24 cellular contexts compared by ENCODE assay signal in the genomic region with DNA sequence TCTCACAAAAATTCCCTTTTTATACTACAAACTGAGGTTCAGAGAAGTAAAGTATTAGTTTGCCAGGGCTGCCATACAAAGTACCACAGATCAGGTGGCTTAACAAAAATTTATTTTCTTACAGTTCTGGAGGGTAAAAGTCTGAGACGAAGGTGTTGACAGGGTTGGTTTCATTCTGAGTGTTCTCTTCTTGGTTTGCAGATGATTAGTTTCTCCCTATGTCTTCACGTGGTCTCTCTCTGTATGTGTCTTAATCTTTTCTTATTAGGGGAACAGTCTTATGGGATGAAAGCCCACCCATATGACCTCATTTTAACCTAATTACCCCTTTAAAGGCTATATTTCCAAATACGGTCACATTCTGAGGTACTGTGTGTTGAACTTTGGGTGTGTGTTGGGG.
A peak's percentile ranks its signal among the peaks of the same experiment; 100 is the strongest.
DNase-seq lines count a peak whose midpoint lies in the region; ATAC-seq, FAIRE-seq and TF ChIP-seq lines count a peak whose summit lies in the region.
"Had no signal": no experiment of that assay in that cellular context is flagged by ENCODE, and none has a peak within 500 bp of the region (broad histone marks: within the 10 kb centered on the region; RNA-seq: fewer than 3 reads in every experiment).

No MANE protein-coding gene starts in this region.

- intact Hi-C loops in GM12878 (cut with micrococcal nuclease; ENCODE audit: unreplicated experiment): no loop called here

- no peak overlapping the region for H3K4me3 ChIP-seq in GM12878
- H3K4me3 ChIP-seq: A549 had no signal

- in situ Hi-C loops in GM12878 (cut with MboI): no loop called here

- CTCF ChIA-PET in GM12878 (lab: Yijun Ruan, JAX): no interaction called here

- TF ChIP-seq POLR2A in GM12878 (IDR thresholded peaks at IDR 0.05; ENCODE audit: low read depth, low read length): no peak

- no peak for TF ChIP-seq CTCF in GM12878 (IDR thresholded peaks at IDR 0.05 in 2 of 3, conservative IDR thresholded peaks at IDR 0.05 in 1 of 3; ENCODE audit: control insufficient read depth in 2 of 3, extremely low read depth in 1 of 3, insufficient read depth in 1 of 3, low read depth in 3 of 3, low read length in 3 of 3)

- H4K20me1 ChIP-seq in GM12878 (ENCODE audit: control insufficient read depth, insufficient read depth): no peaks in the 10 kb centered on the region

- H3K4me1 ChIP-seq in GM12878 (ENCODE audit: control insufficient read depth, insufficient read depth, low read length): no peaks in the 10 kb centered on the region
- H3K4me1 ChIP-seq: A549, BE2C had no signal

- no peaks in the 10 kb centered on the region for H3K36me3 Mint-ChIP-seq in activated T-cell treated with anti-CD3 and anti-CD28 coated beads, Interleukin-2, amount 50 U/mL, for 4 hours (ENCODE audit: insufficient read depth)
- H3K36me3 Mint-ChIP-seq: CD8-positive, alpha-beta T cell had no signal

- ATAC-seq in GM18858 (IDR thresholded peaks at IDR 0.05; ENCODE audit: unreplicated experiment) (peak; percentile 58), GM21619 (IDR thresholded peaks at IDR 0.05; ENCODE audit: unreplicated experiment) (peak; percentile 88), HG03175 (IDR thresholded peaks at IDR 0.05; ENCODE audit: unreplicated experiment) (peak; percentile 49), GM12878 (peak; percentile 80)
- ATAC-seq in activated T-cell treated with anti-CD3 and anti-CD28 coated beads, Interleukin-2, amount 50 U/mL, for 4 hours: no peak
- ATAC-seq: A549; CD8-positive, alpha-beta T cell; HepG2 had no signal

- no peak for DNase-seq in GM12878 (ENCODE audit: low read depth, low spot score)
- DNase-seq in HUDEP-2 (lab: John Stamatoyannopoulos, UW; ENCODE audit: unreplicated experiment in 76 of 76): no peak
- DNase-seq in NCI-H2029 treated with DMSO at 0.1 percent for 48 hours (lab: John Stamatoyannopoulos, UW): no peak
- no peak for DNase-seq in activated T-cell treated with anti-CD3 and anti-CD28 coated beads, Interleukin-2, amount 50 U/mL, for 4 hours
- DNase-seq in activated CD4-positive, CD25-positive, alpha-beta regulatory T cell treated with anti-CD3 and anti-CD28 coated beads, Interleukin-2, amount 50 U/mL, for 72 hours: no peak
- DNase-seq: BE2C; CD8-positive, alpha-beta T cell; COR-L47; DMS153; DMS79 treated with DMSO at 0.1 percent for 48 hours; EL; GOT3; H9; Karpas-422; MM.1S had no signal

- H3K9me3 ChIP-seq in GM12878 (replicated peaks; ENCODE audit: control insufficient read depth, insufficient read depth, low read length): no peaks in the 10 kb centered on the region
- H3K9me3 ChIP-seq: A549, BE2C had no signal

- H3K27ac ChIP-seq in GM12878 (ENCODE audit: control insufficient read depth, insufficient read depth): no peak overlapping the region
- H3K27ac ChIP-seq: A549, C4-2B had no signal

- no peaks in the 10 kb centered on the region for H3K27me3 ChIP-seq in GM12878 (replicated peaks in 1 of 2; ENCODE audit: control insufficient read depth in 2 of 2, insufficient read depth in 2 of 2, low read length in 1 of 2)
- H3K27me3 ChIP-seq: BE2C had no signal

- FAIRE-seq in GM12878 (lab: Jason Lieb, UNC): no peak
- FAIRE-seq: A549, D721Med, G401.6, GM12892, HepG2 had no signal

- BruUV-seq in GM12878 (replicated peaks; lab: Mats Ljungman, UMichigan): no TSS peak

- no peaks in the 10 kb centered on the region for H3K9me3 Mint-ChIP-seq in activated T-cell treated with anti-CD3 and anti-CD28 coated beads, Interleukin-2, amount 50 U/mL, for 4 hours
- H3K9me3 Mint-ChIP-seq: CD8-positive, alpha-beta T cell; H9 had no signal

- WGBS in GM12878 (ENCODE audit: insufficient coverage, insufficient replicate concordance, low lambda C conversion rate, missing lambda C conversion rate): 31% methylated on average over 3 of the region's 3 CpGs

- POLR2A ChIA-PET in GM12878 (lab: Charles Lee): no interaction called here

- H3K4me2 ChIP-seq in GM12878 (ENCODE audit: control insufficient read depth, insufficient read depth): no peak overlapping the region
- H3K4me2 ChIP-seq: A549 had no signal

- no peaks in the 10 kb centered on the region for H3K79me2 ChIP-seq in GM12878 (ENCODE audit: control insufficient read depth, insufficient read depth, low read length)

- no peaks in the 10 kb centered on the region for H3K27me3 Mint-ChIP-seq in activated T-cell treated with anti-CD3 and anti-CD28 coated beads, Interleukin-2, amount 50 U/mL, for 4 hours (ENCODE audit: low read depth)

- TF ChIP-seq EP300 in GM12878 (IDR thresholded peaks at IDR 0.05; ENCODE audit: borderline replicate concordance in 1 of 2, control insufficient read depth in 1 of 2, low read depth in 2 of 2, low read length in 2 of 2): no peak

- no peak overlapping the region for H3K9ac ChIP-seq in GM12878 (ENCODE audit: control insufficient read depth, insufficient read depth, low read length)

- no peak overlapping the region for H3K4me3 Mint-ChIP-seq in activated T-cell treated with anti-CD3 and anti-CD28 coated beads, Interleukin-2, amount 50 U/mL, for 4 hours
- H3K4me3 Mint-ChIP-seq: CD8-positive, alpha-beta T cell; H9 had no signal

- H2AFZ ChIP-seq in GM12878 (ENCODE audit: control insufficient read depth, low read depth, low read length): no peak overlapping the region

- RAD21 ChIA-PET in GM12878 (lab: Charles Lee; ENCODE audit: unreplicated experiment): no interaction called here

- no peaks in the 10 kb centered on the region for H3K36me3 ChIP-seq in GM12878 (ENCODE audit: control insufficient read depth in 2 of 2, insufficient read depth in 2 of 2, low read length in 1 of 2)
- H3K36me3 ChIP-seq: BE2C had no signal

- SMC1A ChIA-PET in GM12878 (lab: Charles Lee; ENCODE audit: uncharacterized antibody, unreplicated experiment): no interaction called here

- no peak for TF ChIP-seq RAD21 in GM12878 (IDR thresholded peaks at IDR 0.05; ENCODE audit: insufficient read depth, low read depth, low read length)

- no peaks in the 10 kb centered on the region for H3K4me1 Mint-ChIP-seq in activated T-cell treated with anti-CD3 and anti-CD28 coated beads, Interleukin-2, amount 50 U/mL, for 4 hours (ENCODE audit: low read depth)

TF ChIP-seq in GM12878, 131 proteins besides CTCF, POLR2A, EP300 and RAD21 (continues in another document):
- TF ChIP-seq, protein P1, sequence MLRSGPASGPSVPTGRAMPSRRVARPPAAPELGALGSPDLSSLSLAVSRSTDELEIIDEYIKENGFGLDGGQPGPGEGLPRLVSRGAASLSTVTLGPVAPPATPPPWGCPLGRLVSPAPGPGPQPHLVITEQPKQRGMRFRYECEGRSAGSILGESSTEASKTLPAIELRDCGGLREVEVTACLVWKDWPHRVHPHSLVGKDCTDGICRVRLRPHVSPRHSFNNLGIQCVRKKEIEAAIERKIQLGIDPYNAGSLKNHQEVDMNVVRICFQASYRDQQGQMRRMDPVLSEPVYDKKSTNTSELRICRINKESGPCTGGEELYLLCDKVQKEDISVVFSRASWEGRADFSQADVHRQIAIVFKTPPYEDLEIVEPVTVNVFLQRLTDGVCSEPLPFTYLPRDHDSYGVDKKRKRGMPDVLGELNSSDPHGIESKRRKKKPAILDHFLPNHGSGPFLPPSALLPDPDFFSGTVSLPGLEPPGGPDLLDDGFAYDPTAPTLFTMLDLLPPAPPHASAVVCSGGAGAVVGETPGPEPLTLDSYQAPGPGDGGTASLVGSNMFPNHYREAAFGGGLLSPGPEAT (IDR thresholded peaks at IDR 0.05; ENCODE audit: low read depth): no peak
- TF ChIP-seq SREBF2 (IDR thresholded peaks at IDR 0.05; ENCODE audit: low read length): no peak
- TF ChIP-seq, protein P2, sequence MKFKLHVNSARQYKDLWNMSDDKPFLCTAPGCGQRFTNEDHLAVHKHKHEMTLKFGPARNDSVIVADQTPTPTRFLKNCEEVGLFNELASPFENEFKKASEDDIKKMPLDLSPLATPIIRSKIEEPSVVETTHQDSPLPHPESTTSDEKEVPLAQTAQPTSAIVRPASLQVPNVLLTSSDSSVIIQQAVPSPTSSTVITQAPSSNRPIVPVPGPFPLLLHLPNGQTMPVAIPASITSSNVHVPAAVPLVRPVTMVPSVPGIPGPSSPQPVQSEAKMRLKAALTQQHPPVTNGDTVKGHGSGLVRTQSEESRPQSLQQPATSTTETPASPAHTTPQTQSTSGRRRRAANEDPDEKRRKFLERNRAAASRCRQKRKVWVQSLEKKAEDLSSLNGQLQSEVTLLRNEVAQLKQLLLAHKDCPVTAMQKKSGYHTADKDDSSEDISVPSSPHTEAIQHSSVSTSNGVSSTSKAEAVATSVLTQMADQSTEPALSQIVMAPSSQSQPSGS (IDR thresholded peaks at IDR 0.05; ENCODE audit: low read length): no peak
- TF ChIP-seq ATF7 (IDR thresholded peaks at IDR 0.05; ENCODE audit: low read depth): 0 out of 2 replicates have a peak, but pooled peaks have one; percentile 48
- no peak for TF ChIP-seq DPF2 (IDR thresholded peaks at IDR 0.05)
- TF ChIP-seq MTA2 (IDR thresholded peaks at IDR 0.05; ENCODE audit: low read depth): peak; percentile 51; the same call in 1 of the 2 replicates
- TF ChIP-seq, protein P3, sequence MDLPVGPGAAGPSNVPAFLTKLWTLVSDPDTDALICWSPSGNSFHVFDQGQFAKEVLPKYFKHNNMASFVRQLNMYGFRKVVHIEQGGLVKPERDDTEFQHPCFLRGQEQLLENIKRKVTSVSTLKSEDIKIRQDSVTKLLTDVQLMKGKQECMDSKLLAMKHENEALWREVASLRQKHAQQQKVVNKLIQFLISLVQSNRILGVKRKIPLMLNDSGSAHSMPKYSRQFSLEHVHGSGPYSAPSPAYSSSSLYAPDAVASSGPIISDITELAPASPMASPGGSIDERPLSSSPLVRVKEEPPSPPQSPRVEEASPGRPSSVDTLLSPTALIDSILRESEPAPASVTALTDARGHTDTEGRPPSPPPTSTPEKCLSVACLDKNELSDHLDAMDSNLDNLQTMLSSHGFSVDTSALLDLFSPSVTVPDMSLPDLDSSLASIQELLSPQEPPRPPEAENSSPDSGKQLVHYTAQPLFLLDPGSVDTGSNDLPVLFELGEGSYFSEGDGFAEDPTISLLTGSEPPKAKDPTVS (IDR thresholded peaks at IDR 0.05; ENCODE audit: low read depth, low read length): no peak
- TF ChIP-seq MXI1 (IDR thresholded peaks at IDR 0.05; ENCODE audit: low read depth, low read length): no peak
- TF ChIP-seq RAD51 (IDR thresholded peaks at IDR 0.05): peak; percentile 74
- TF ChIP-seq BHLHE40 (IDR thresholded peaks at IDR 0.05; ENCODE audit: borderline replicate concordance in 1 of 2, low read depth in 2 of 2, low read length in 1 of 2): no peak

Comparison
In these comparisons a context has a peak if more than half of its experiments do, and no peak if none do; other contexts are left out.
1. ATAC-seq: peak in GM18858 (single experiment), GM21619 (single experiment), HG03175 (single experiment) and GM12878 (single experiment); none in activated T-cell treated with anti-CD3 and anti-CD28 coated beads, Interleukin-2, amount 50 U/mL, for 4 hours (0 of 2).